In genomic region chr1:235430991-235431390, GRCh38 we compare ENCODE assay signal across 17 cellular contexts.
"Had no signal": no experiment of that assay in that cellular context is flagged by ENCODE, and none has a peak within 500 bp of the region (broad histone marks: within the 10 kb centered on the region; RNA-seq: fewer than 3 reads in every experiment).

No MANE protein-coding gene starts in this region.

- H3K4me1 ChIP-seq: colonic mucosa, stomach had no signal

- H3K9me3 ChIP-seq: colonic mucosa, stomach had no signal

- H3K27ac Mint-ChIP-seq: activated naive CD4-positive, alpha-beta T cell treated with anti-CD3 and anti-CD28 coated beads, Interleukin-2, amount 50 U/mL, for 72 hours; naive B cell; T-helper 1 cell treated with Interleukin-12 subunit alpha and Interleukin-12 subunit beta and Interleukin-4 antibody, amounts not matched to agents 30 μg/mL and 1 μg/mL, for 36 hours had no signal

- H3K36me3 ChIP-seq: cardiac muscle cell, colonic mucosa had no signal

- H3K27me3 Mint-ChIP-seq: naive B cell had no signal

- H3K27ac ChIP-seq: cardiac muscle cell, colonic mucosa, hepatocyte, stomach had no signal

- H3K4me3 Mint-ChIP-seq: activated T-cell treated with anti-CD3 and anti-CD28 coated beads, Interleukin-2, amount 50 U/mL, for 4 hours; naive B cell; T-helper 1 cell treated with Interleukin-12 subunit alpha and Interleukin-12 subunit beta and Interleukin-4 antibody, amounts not matched to agents 30 μg/mL and 1 μg/mL, for 36 hours had no signal

- H3K27me3 ChIP-seq: cardiac muscle cell, colonic mucosa, hepatocyte, stomach had no signal

- DNase-seq: activated CD4-positive, alpha-beta T cell treated with anti-CD3 and anti-CD28 coated beads, Interleukin-2, amount 50 U/mL, for 1 hour; activated CD4-positive, CD25-positive, alpha-beta regulatory T cell; activated effector memory CD4-positive, alpha-beta T cell treated with anti-CD3 and anti-CD28 coated beads, Interleukin-2, amount 50 U/mL, for 16 hours; activated T-cell treated with anti-CD3 and anti-CD28 coated beads, Interleukin-2, amount 50 U/mL, for 4 hours; amygdala; colonic mucosa; effector CD4-positive, alpha-beta T cell; midbrain; naive B cell; retina; stimulated activated CD4-positive, alpha-beta T cell treated with anti-CD3 and anti-CD28 coated beads, Interleukin-15, amount 100 ng/mL, for 24 hours; stimulated activated CD4-positive, alpha-beta T cell treated with anti-CD3 and anti-CD28 coated beads, Interleukin-4, amount 100 ng/mL, for 4 hours; stomach had no signal

- H3K9me3 Mint-ChIP-seq: activated naive CD4-positive, alpha-beta T cell treated with anti-CD3 and anti-CD28 coated beads, Interleukin-2, amount 50 U/mL, for 72 hours; activated T-cell treated with anti-CD3 and anti-CD28 coated beads, Interleukin-2, amount 50 U/mL, for 4 hours; naive B cell; T-helper 1 cell treated with Interleukin-12 subunit alpha and Interleukin-12 subunit beta and Interleukin-4 antibody, amounts not matched to agents 30 μg/mL and 1 μg/mL, for 36 hours had no signal

- H3K36me3 Mint-ChIP-seq: activated naive CD4-positive, alpha-beta T cell treated with anti-CD3 and anti-CD28 coated beads, Interleukin-2, amount 50 U/mL, for 72 hours had no signal

- ATAC-seq: activated naive CD4-positive, alpha-beta T cell treated with anti-CD3 and anti-CD28 coated beads, Interleukin-2, amount 50 U/mL, for 72 hours; activated T-cell treated with anti-CD3 and anti-CD28 coated beads, Interleukin-2, amount 50 U/mL, for 4 hours had no signal

- H3K4me3 ChIP-seq: cardiac muscle cell, colonic mucosa, hepatocyte, stomach had no signal
